ENCODE assay signal across 8 cellular contexts in genomic region chr16:84115919-84116719, GRCh38. TPM values are rescaled to one million over a fixed set of nuclear protein-coding genes. Genes with fewer than 3 reads are reported as not detected.
DNase-seq lines count a peak whose midpoint lies in the region; ATAC-seq, FAIRE-seq and TF ChIP-seq lines count a peak whose summit lies in the region.

No MANE protein-coding gene starts in this region.

- H3K9ac ChIP-seq in endothelial cell of umbilical vein (replicated peaks; ENCODE audit: extremely low read depth, insufficient read depth, low read length), result peak overlapping the region; percentile 95
- H3K9ac ChIP-seq in muscle layer of colon (ENCODE audit: low read length), result peak overlapping the region; percentile 78

- peak; percentile 26 for ATAC-seq in GM21786 (IDR thresholded peaks at IDR 0.05; ENCODE audit: unreplicated experiment)

- peaks cover 10% of the 10 kb centered on the region for H3K4me1 ChIP-seq in endothelial cell of umbilical vein (ENCODE audit: control insufficient read depth, extremely low read depth, insufficient read depth, low read length)
- peaks cover 16% of the 10 kb centered on the region for H3K4me1 ChIP-seq in muscle layer of colon (ENCODE audit: insufficient read depth, low read length)
- peaks cover 14 to 35% (median 19%) of the 10 kb centered on the region in 4 donors for H3K4me1 ChIP-seq in transverse colon

- FAIRE-seq in endothelial cell of umbilical vein (lab: Jason Lieb, UNC), result peak; percentile 63

- H3K36me3 ChIP-seq in KOPT-K1 (ENCODE audit: insufficient read depth, low read length) (peaks cover 1% of the 10 kb centered on the region; the same call in 1 of the 2 replicates), endothelial cell of umbilical vein (ENCODE audit: control insufficient read depth in 2 of 2, extremely low read depth in 1 of 2, insufficient read depth in 2 of 2, low read length in 2 of 2) (no peaks in the 10 kb centered on the region), muscle layer of colon (ENCODE audit: insufficient read depth, low read length) (no peaks in the 10 kb centered on the region), transverse colon (no peaks in the 10 kb centered on the region)

- CTCF ChIA-PET in endothelial cell of umbilical vein (lab: Charles Lee), result interaction anchor here (0.8 to 2.8 kb wide), 14 partner anchors 9 to 162 kb away, joined by 3 to 29 read pairs (median 3); partner anchors contain the start of genes DNAAF1, HSDL1 and TAF1C

- H3K9me3 ChIP-seq in KOPT-K1 (ENCODE audit: insufficient read depth, low read length, poor library complexity, severe bottlenecking), result no peaks in the 10 kb centered on the region
- no peaks in the 10 kb centered on the region for H3K9me3 ChIP-seq in endothelial cell of umbilical vein (replicated peaks; ENCODE audit: control insufficient read depth, insufficient read depth, low read length)
- H3K9me3 ChIP-seq in muscle layer of colon (ENCODE audit: low read length), result no peaks in the 10 kb centered on the region
- H3K9me3 ChIP-seq in transverse colon, result no peaks in the 10 kb centered on the region

- TF ChIP-seq EP300 in transverse colon (IDR thresholded peaks at IDR 0.05; ENCODE audit: low read depth), result no peak

- peak overlapping the region; percentile 70 to 96 (median 88) for H3K4me3 ChIP-seq in endothelial cell of umbilical vein (replicated peaks in 1 of 3; ENCODE audit: insufficient read depth in 1 of 3, low read depth in 1 of 3, low read length in 3 of 3)
- peak overlapping the region; percentile 94 to 95 for H3K4me3 ChIP-seq in muscle layer of colon (ENCODE audit: low read depth in 1 of 2, low read length in 2 of 2)
- H3K4me3 ChIP-seq in transverse colon, result peak overlapping the region; percentile 80 to 97 (median 94)

- BruUV-seq in endothelial cell of umbilical vein (replicated peaks; lab: Mats Ljungman, UMichigan), result TSS peak; percentile 47

- WGBS in transverse colon (ENCODE audit: low coverage in 1 of 2), 2 donors, result 1 to 2% methylated on average over 9 to 46 of the region's 57 CpGs

- peaks cover 41% of the 10 kb centered on the region for H3K79me2 ChIP-seq in endothelial cell of umbilical vein (ENCODE audit: control insufficient read depth, insufficient read depth, low read length)

- dilution Hi-C loops in endothelial cell of umbilical vein (cut with MboI; ENCODE audit: extremely low pct_ligation_motif_present, low sequenced_read_pairs), result no loop called here

- H4K20me1 ChIP-seq in endothelial cell of umbilical vein (replicated peaks; ENCODE audit: control insufficient read depth, extremely low read depth, insufficient read depth, low read length), result no peaks in the 10 kb centered on the region

- peak; percentile 9 to 11 for TF ChIP-seq CTCF in endothelial cell of umbilical vein (IDR thresholded peaks at IDR 0.05; ENCODE audit: extremely low read depth in 1 of 2, insufficient read depth in 1 of 2, low read depth in 1 of 2, low read length in 2 of 2)
- peak in 3 of 5 experiments; percentile 11 to 33 (median 17) for TF ChIP-seq CTCF in transverse colon (IDR thresholded peaks at IDR 0.05)

- peak; percentile 19 for DNase-seq in activated CD4-positive, CD25-positive, alpha-beta regulatory T cell treated with anti-CD3 and anti-CD28 coated beads, Interleukin-2, amount 50 U/mL, for 16 hours (ENCODE audit: low read depth, low spot score)
- DNase-seq in activated CD4-positive, CD25-positive, alpha-beta regulatory T cell treated with anti-CD3 and anti-CD28 coated beads, Interleukin-2, amount 50 U/mL, for 72 hours, result no peak
- DNase-seq in UCSD-AML1 (lab: John Stamatoyannopoulos, UW; ENCODE audit: unreplicated experiment), result peak; percentile 57
- DNase-seq in endothelial cell of umbilical vein (ENCODE audit: low read depth, low spot score), result peak; percentile 52
- DNase-seq in transverse colon, result peak; percentile 62

- peak overlapping the region; percentile 89 for H3K4me2 ChIP-seq in endothelial cell of umbilical vein (ENCODE audit: insufficient read depth, low read length)

- H3K27me3 ChIP-seq in endothelial cell of umbilical vein (ENCODE audit: control insufficient read depth in 2 of 2, insufficient read depth in 2 of 2, low read length in 2 of 2), result no peaks in the 10 kb centered on the region
- H3K27me3 ChIP-seq in muscle layer of colon (ENCODE audit: control insufficient read depth in 1 of 2, insufficient read depth in 2 of 2, low read length in 2 of 2), result no peaks in the 10 kb centered on the region
- H3K27me3 ChIP-seq in transverse colon, result no peaks in the 10 kb centered on the region

- TF ChIP-seq POLR2A in endothelial cell of umbilical vein (IDR thresholded peaks at IDR 0.05; ENCODE audit: low read depth, low read length) (no peak), transverse colon (IDR thresholded peaks at IDR 0.05) (no peak)

- H3K27ac ChIP-seq in KOPT-K1 (ENCODE audit: low read depth, low read length, poor library complexity, severe bottlenecking), result peak overlapping the region; percentile 83
- H3K27ac ChIP-seq in endothelial cell of umbilical vein (ENCODE audit: insufficient read depth, low read depth, low read length), result peak overlapping the region; percentile 69
- peak overlapping the region; percentile 90 for H3K27ac ChIP-seq in muscle layer of colon (ENCODE audit: low read depth, low read length)
- peak overlapping the region; percentile 90 to 98 (median 94) for H3K27ac ChIP-seq in transverse colon

- in situ Hi-C loops in transverse colon (cut with MboI; ENCODE audit: low pct_ligation_motif_present in 1 of 4, low pct_unique_long_range_greater_than_20kb in 1 of 4, low sequenced_read_pairs in 3 of 4), result loop anchor here in 1 of 4 donors (25.0 kb wide), 1 partner anchor 371 kb away; no protein-coding TSS in a partner anchor

- intact Hi-C loops in endothelial cell of umbilical vein (cut with micrococcal nuclease) (loop anchor here (1.0 to 2.0 kb wide), 2 partner anchors 29 to 71 kb away; partner anchors contain the start of genes DNAAF1, HSDL1 and TAF1C), transverse colon (cut with DNase I; ENCODE audit: low total_unique reads) (no loop called here)

- no peaks in the 10 kb centered on the region for H3K9me1 ChIP-seq in endothelial cell of umbilical vein (replicated peaks; ENCODE audit: control insufficient read depth, extremely low read depth, insufficient read depth, low read length)

- POLR2A ChIA-PET in endothelial cell of umbilical vein (lab: Charles Lee), result interaction anchor here (0.6 to 1.5 kb wide), 5 partner anchors 29 to 71 kb away, joined by 3 to 5 read pairs (median 4); partner anchors contain the start of genes DNAAF1, HSDL1 and TAF1C

- peak overlapping the region; percentile 68 for H2AFZ ChIP-seq in endothelial cell of umbilical vein (ENCODE audit: low read depth, low read length)

TF ChIP-seq in endothelial cell of umbilical vein, 7 proteins besides CTCF, POLR2A, EP300 and RAD21:
- TF ChIP-seq MYC (IDR thresholded peaks at IDR 0.05; ENCODE audit: low read depth, low read length), result no peak
- TF ChIP-seq MAX (IDR thresholded peaks at IDR 0.05; ENCODE audit: insufficient read depth, insufficient read length), result no peak
- TF ChIP-seq POLR2AphosphoS5 (IDR thresholded peaks at IDR 0.05; ENCODE audit: insufficient read depth, low read depth, low read length), result no peak
- TF ChIP-seq FOS (IDR thresholded peaks at IDR 0.05; ENCODE audit: borderline replicate concordance, insufficient read depth, low read length), result no peak
- TF ChIP-seq GATA2 (IDR thresholded peaks at IDR 0.05; ENCODE audit: insufficient read depth, insufficient read length, low read depth, low read length), result no peak
- TF ChIP-seq EZH2 (IDR thresholded peaks at IDR 0.05; ENCODE audit: borderline replicate concordance, low read depth, low read length, severe bottlenecking), result no peak
- TF ChIP-seq JUN (IDR thresholded peaks at IDR 0.05; ENCODE audit: borderline replicate concordance, insufficient read depth, insufficient read length, low read depth), result no peak

RNA-seq across cellular contexts. Expression of gene MBTPS1, which starts 0.6 kb away (rescaled TPM):
- total RNA-seq in endothelial cell of umbilical vein, result 93.0 and 99.6 TPM in 2 replicates
- polyA plus RNA-seq in endothelial cell of umbilical vein, result 63.9 and 82.3 TPM in 2 replicates
- 67.6 and 75.3 TPM in 2 replicates for polyA plus RNA-seq in endothelial cell of umbilical vein (2011; cell fraction: cytosol; rRNA removed)
- 140 TPM in 2 replicates for polyA plus RNA-seq in endothelial cell of umbilical vein (2011; cell fraction: nucleus; rRNA removed)
- polyA plus RNA-seq in endothelial cell of umbilical vein (2012), result 91.4 and 97.4 TPM in 2 replicates
- polyA minus RNA-seq in endothelial cell of umbilical vein, result 133 and 171 TPM in 2 replicates
- polyA minus RNA-seq in endothelial cell of umbilical vein (2011; cell fraction: cytosol; rRNA and poly(A)+ RNA removed), result 63.8 TPM
- polyA minus RNA-seq in endothelial cell of umbilical vein (2011; cell fraction: nucleus; rRNA and poly(A)+ RNA removed), result 137 and 175 TPM in 2 replicates
- 100 to 1,000 TPM in 2 of 4 donors, 10 to 100 TPM in 2; 53.7 to 110 (median 97.0) TPM for total RNA-seq in transverse colon

RNA-seq across cellular contexts. Expression of gene HSDL1, which starts 28.9 kb away (rescaled TPM):
- total RNA-seq in endothelial cell of umbilical vein, result 26.1 and 27.9 TPM in 2 replicates
- 15.7 and 19.9 TPM in 2 replicates for polyA plus RNA-seq in endothelial cell of umbilical vein
- 13.7 and 17.3 TPM in 2 replicates for polyA plus RNA-seq in endothelial cell of umbilical vein (2011; cell fraction: cytosol; rRNA removed)
- 35.9 and 46.6 TPM in 2 replicates for polyA plus RNA-seq in endothelial cell of umbilical vein (2011; cell fraction: nucleus; rRNA removed)
- polyA plus RNA-seq in endothelial cell of umbilical vein (2012), result 27.0 and 29.3 TPM in 2 replicates
- 26.8 and 34.5 TPM in 2 replicates for polyA minus RNA-seq in endothelial cell of umbilical vein
- 9.4 TPM for polyA minus RNA-seq in endothelial cell of umbilical vein (2011; cell fraction: cytosol; rRNA and poly(A)+ RNA removed)
- polyA minus RNA-seq in endothelial cell of umbilical vein (2011; cell fraction: nucleus; rRNA and poly(A)+ RNA removed), result 15.0 and 18.7 TPM in 2 replicates
- 10 to 100 TPM in 2 of 4 donors, 1 to 10 TPM in 2; 1.2 to 16.2 (median 8.7) TPM for total RNA-seq in transverse colon

RNA-seq across cellular contexts. Expression of gene DNAAF1, which starts 29.0 kb away (rescaled TPM):
- not detected in 2 replicates for total RNA-seq in endothelial cell of umbilical vein
- polyA plus RNA-seq in endothelial cell of umbilical vein, result 0.01 TPM in 1 of 2 replicates, not detected in the other
- polyA plus RNA-seq in endothelial cell of umbilical vein (2011; cell fraction: cytosol; rRNA removed), result 0.08 TPM in 1 of 2 replicates, not detected in the other
- 0.20 and 0.29 TPM in 2 replicates for polyA plus RNA-seq in endothelial cell of umbilical vein (2011; cell fraction: nucleus; rRNA removed)
- polyA plus RNA-seq in endothelial cell of umbilical vein (2012), result 0.40 and 0.87 TPM in 2 replicates
- not detected in 2 replicates for polyA minus RNA-seq in endothelial cell of umbilical vein
- not detected for polyA minus RNA-seq in endothelial cell of umbilical vein (2011; cell fraction: cytosol; rRNA and poly(A)+ RNA removed)
- not detected in 2 replicates for polyA minus RNA-seq in endothelial cell of umbilical vein (2011; cell fraction: nucleus; rRNA and poly(A)+ RNA removed)
- total RNA-seq in transverse colon, result not detected
